27 cellular contexts compared by ENCODE assay signal in genomic region chr2:20179179-20179754, GRCh38. TPM values are rescaled to one million over a fixed set of nuclear protein-coding genes. Genes with fewer than 3 reads are reported as not detected.
DNase-seq lines count a peak whose midpoint lies in the region; ATAC-seq, FAIRE-seq and TF ChIP-seq lines count a peak whose summit lies in the region.
"Had no signal": no experiment of that assay in that cellular context is flagged by ENCODE, and none has a peak within 500 bp of the region (broad histone marks: within the 10 kb centered on the region; RNA-seq: fewer than 3 reads in every experiment).

No MANE protein-coding gene starts in this region.

- 94% methylated on average over 8 of the region's 8 CpGs for WGBS in mesenchymal stem cell
- WGBS in spleen, 5 donors = 89 to 95% (median 92%) methylated on average over 6 to 8 of the region's 8 CpGs

- H3K9me3 ChIP-seq in duodenal mucosa (ENCODE audit: control insufficient read depth in 1 of 2, low read length in 2 of 2) = no peaks in the 10 kb centered on the region
- H3K9me3 ChIP-seq in mesenchymal stem cell (ENCODE audit: control insufficient read depth, low read length) = no peaks in the 10 kb centered on the region
- no peaks in the 10 kb centered on the region for H3K9me3 ChIP-seq in spleen
- H3K9me3 ChIP-seq: tibial nerve had no signal

- no peak for TF ChIP-seq POLR2A in spleen (IDR thresholded peaks at IDR 0.05)

- H2BK120ac ChIP-seq in mesenchymal stem cell (ENCODE audit: low read depth, low read length) = no peak overlapping the region

- H3K27ac ChIP-seq in duodenal mucosa (ENCODE audit: low read depth, low read length) = peak overlapping the region; percentile 68
- no peak overlapping the region for H3K27ac ChIP-seq in mesenchymal stem cell (ENCODE audit: low read length, poor library complexity, severe bottlenecking)
- H3K27ac ChIP-seq in spleen = no peak overlapping the region
- H3K27ac ChIP-seq: C4-2B, SK-N-MC, WERI-Rb-1 had no signal

- peak; percentile 63 for FAIRE-seq in HTR-8/SVneo (lab: Jason Lieb, UNC)
- FAIRE-seq: astrocyte, D721Med had no signal

- H3K9ac ChIP-seq in duodenal mucosa (ENCODE audit: low read depth in 1 of 2, low read length in 2 of 2) = peak overlapping the region; percentile 16 to 49
- H3K9ac ChIP-seq in mesenchymal stem cell (ENCODE audit: low read length) = no peak overlapping the region

- H2AK5ac ChIP-seq in mesenchymal stem cell (ENCODE audit: low read length, severe bottlenecking) = peak overlapping the region; percentile 14

- ATAC-seq in natural killer cell = no peak
- no peak for ATAC-seq in HG03175 (IDR thresholded peaks at IDR 0.05; ENCODE audit: unreplicated experiment)

- H2BK5ac ChIP-seq in mesenchymal stem cell (ENCODE audit: low read depth, low read length, poor library complexity, severe bottlenecking) = no peak overlapping the region

- H3K23ac ChIP-seq in mesenchymal stem cell (ENCODE audit: low read length in 2 of 2) = no peak overlapping the region

- H3K4me3 Mint-ChIP-seq in natural killer cell = no peak overlapping the region
- H3K4me3 Mint-ChIP-seq: activated naive CD8-positive, alpha-beta T cell treated with anti-CD3 and anti-CD28 coated beads for 36 hours; neural crest cell; stimulated activated naive CD8-positive, alpha-beta T cell treated with anti-CD3 and anti-CD28 coated beads, Interleukin-15, Interleukin-2, amounts not matched to agents 100 ng/mL and 50 ng/mL, for 24 hours; T-helper 2 cell treated with Interferon-gamma antibody and Interleukin-4, amounts not matched to agents 5 μg/mL and 100 μg/mL, for 36 hours had no signal

- H3K9me3 Mint-ChIP-seq in natural killer cell = no peaks in the 10 kb centered on the region
- H3K9me3 Mint-ChIP-seq: activated naive CD8-positive, alpha-beta T cell treated with anti-CD3 and anti-CD28 coated beads for 36 hours; neural crest cell; stimulated activated naive CD8-positive, alpha-beta T cell treated with anti-CD3 and anti-CD28 coated beads, Interleukin-15, Interleukin-2, amounts not matched to agents 100 ng/mL and 50 ng/mL, for 24 hours; T-helper 2 cell treated with Interferon-gamma antibody and Interleukin-4, amounts not matched to agents 5 μg/mL and 100 μg/mL, for 36 hours had no signal

- H3K36me3 ChIP-seq in duodenal mucosa (ENCODE audit: control insufficient read depth in 1 of 2, insufficient read depth in 2 of 2, low read length in 2 of 2) (no peaks in the 10 kb centered on the region), mesenchymal stem cell (ENCODE audit: control insufficient read depth in 1 of 2, insufficient read depth in 2 of 2, low read depth in 1 of 2, low read length in 2 of 2) (no peaks in the 10 kb centered on the region), spleen (no peaks in the 10 kb centered on the region)
- H3K36me3 ChIP-seq: tibial nerve, WERI-Rb-1 had no signal

- no peak overlapping the region for H4K8ac ChIP-seq in mesenchymal stem cell (ENCODE audit: low read length)

- H3K4me1 Mint-ChIP-seq in natural killer cell = no peaks in the 10 kb centered on the region
- H3K4me1 Mint-ChIP-seq: activated naive CD8-positive, alpha-beta T cell treated with anti-CD3 and anti-CD28 coated beads for 36 hours had no signal

- H3K4ac ChIP-seq in mesenchymal stem cell (ENCODE audit: low read depth in 1 of 2, low read length in 2 of 2) = no peak overlapping the region

- H3K4me2 ChIP-seq in mesenchymal stem cell (ENCODE audit: low read length, poor library complexity, severe bottlenecking) = peak overlapping the region; percentile 8

- H3K18ac ChIP-seq in mesenchymal stem cell (ENCODE audit: low read depth in 1 of 2, low read length in 2 of 2) = no peak overlapping the region

- H3K27me3 Mint-ChIP-seq in natural killer cell (ENCODE audit: low read depth in 2 of 2) = peaks cover 0 to 3% of the 10 kb centered on the region in 2 donors
- H3K27me3 Mint-ChIP-seq: activated naive CD8-positive, alpha-beta T cell treated with anti-CD3 and anti-CD28 coated beads for 36 hours; stimulated activated naive CD8-positive, alpha-beta T cell treated with anti-CD3 and anti-CD28 coated beads, Interleukin-15, Interleukin-2, amounts not matched to agents 100 ng/mL and 50 ng/mL, for 24 hours had no signal

- DNase-seq in HTR-8/SVneo (ENCODE audit: insufficient read length, low spot score) (no peak), mesenchymal stem cell (no peak), spleen (peak; percentile 41), natural killer cell (no peak), SW480 (ENCODE audit: low spot score) (no peak)
- DNase-seq in activated CD4-positive, alpha-beta T cell treated with anti-CD3 and anti-CD28 coated beads for 1 hour = no peak
- DNase-seq: activated CD4-positive, alpha-beta T cell treated with anti-CD3 and anti-CD28 coated beads, Interleukin-2, amount 50 U/mL, for 4 hours; activated CD8-positive, alpha-beta memory T cell treated with anti-CD3 and anti-CD28 coated beads, Interleukin-2, amount 50 U/mL, for 48 hours; activated naive CD8-positive, alpha-beta T cell treated with anti-CD3 and anti-CD28 coated beads for 36 hours; effector memory CD4-positive, alpha-beta T cell; EL; glutamatergic neuron; GOT3; KBM-7; NCI-H524; stimulated activated CD4-positive, alpha-beta T cell treated with anti-CD3 and anti-CD28 coated beads, Interleukin-4, amount 100 ng/mL, for 4 hours had no signal

- H3K4me1 ChIP-seq in duodenal mucosa (ENCODE audit: control insufficient read depth in 1 of 2, insufficient read depth in 2 of 2, low read length in 2 of 2) (peaks cover 26 to 28% of the 10 kb centered on the region in 2 donors), mesenchymal stem cell (ENCODE audit: control insufficient read depth, insufficient read depth, low read depth, low read length) (peaks cover 34% of the 10 kb centered on the region), spleen (no peaks in the 10 kb centered on the region)
- H3K4me1 ChIP-seq: tibial nerve had no signal

- no peak overlapping the region for H2BK12ac ChIP-seq in mesenchymal stem cell (ENCODE audit: low read length in 2 of 2)

- no peaks in the 10 kb centered on the region for H3K36me3 Mint-ChIP-seq in natural killer cell
- H3K36me3 Mint-ChIP-seq: activated naive CD8-positive, alpha-beta T cell treated with anti-CD3 and anti-CD28 coated beads for 36 hours had no signal

- no peak for TF ChIP-seq CTCF in spleen (IDR thresholded peaks at IDR 0.05 in 8 of 11, conservative IDR thresholded peaks at IDR 0.05 in 3 of 11)
- TF ChIP-seq CTCF in natural killer cell (IDR thresholded peaks at IDR 0.05) = no peak

- H3K4me3 ChIP-seq in duodenal mucosa (ENCODE audit: low read depth in 1 of 2, low read length in 2 of 2) = peak overlapping the region in 1 of 2 donors; percentile 3
- H3K4me3 ChIP-seq in mesenchymal stem cell (ENCODE audit: insufficient read depth in 1 of 2, low read depth in 1 of 2, low read length in 2 of 2) = no peak overlapping the region
- no peak overlapping the region for H3K4me3 ChIP-seq in spleen
- H3K4me3 ChIP-seq: SK-N-MC, tibial nerve had no signal

- intact Hi-C loops in spleen (cut with DNase I; ENCODE audit: low total_unique reads) = no loop called here
- intact Hi-C loops in natural killer cell (cut with micrococcal nuclease) = no loop called here

- peaks cover 3% of the 10 kb centered on the region for H3K79me1 ChIP-seq in mesenchymal stem cell (replicated peaks; ENCODE audit: low read length, poor library complexity, severe bottlenecking)

- H3K27me3 ChIP-seq in duodenal mucosa (ENCODE audit: control insufficient read depth in 1 of 2, insufficient read depth in 2 of 2, low read length in 2 of 2) = no peaks in the 10 kb centered on the region
- H3K27me3 ChIP-seq in mesenchymal stem cell (ENCODE audit: control insufficient read depth in 1 of 2, insufficient read depth in 1 of 2, low read length in 2 of 2) = no peaks in the 10 kb centered on the region
- H3K27me3 ChIP-seq in spleen (replicated peaks in 1 of 7) = no peaks in the 10 kb centered on the region
- H3K27me3 ChIP-seq: tibial nerve had no signal

- H4K91ac ChIP-seq in mesenchymal stem cell (ENCODE audit: low read length) = no peak overlapping the region

- H3K27ac Mint-ChIP-seq in natural killer cell = no peak overlapping the region
- H3K27ac Mint-ChIP-seq: activated naive CD8-positive, alpha-beta T cell treated with anti-CD3 and anti-CD28 coated beads for 36 hours; stimulated activated naive CD8-positive, alpha-beta T cell treated with anti-CD3 and anti-CD28 coated beads, Interleukin-15, Interleukin-2, amounts not matched to agents 100 ng/mL and 50 ng/mL, for 24 hours; T-helper 2 cell treated with Interferon-gamma antibody and Interleukin-4, amounts not matched to agents 5 μg/mL and 100 μg/mL, for 36 hours had no signal

- H2AFZ ChIP-seq in mesenchymal stem cell (ENCODE audit: low read depth, low read length) = no peak overlapping the region

- H3K14ac ChIP-seq in mesenchymal stem cell (ENCODE audit: low read length in 2 of 2) = no peak overlapping the region

- no peak overlapping the region for H2BK15ac ChIP-seq in mesenchymal stem cell (ENCODE audit: low read depth, poor library complexity, severe bottlenecking)

RNA-seq across cellular contexts. Expression of gene SDC1, which starts 45.7 kb away (rescaled TPM):
- 8.4 TPM for polyA plus RNA-seq in mesenchymal stem cell (2013, experiment 1 of 2)
- 6.9 TPM for polyA plus RNA-seq in mesenchymal stem cell (2013, experiment 2 of 2)
- total RNA-seq in spleen = 10 to 100 TPM in 6 of 7 donors, 1 to 10 TPM in 1; 6.0 to 43.8 (median 21.7) TPM
- polyA plus RNA-seq in spleen = 1 to 10 TPM in 1 of 3 donors, under 1 TPM in 2; 0.54 to 3.5 (median 0.85) TPM
- under 1 TPM in 1 of 3 donors, not detected in 2; 0.63 TPM for total RNA-seq in natural killer cell

Comparison
In these comparisons a context has a peak if more than half of its experiments do, and no peak if none do; other contexts are left out.
1. RNA of gene SDC1, which starts 45.7 kb away (total RNA-seq): 6.0 to 43.8 TPM in spleen; 0.63 TPM in natural killer cell; every median in the first group is over 4 times any median in the second.